8 cellular contexts compared by ENCODE assay signal in genomic region chr6:25962368-25963127, GRCh38. TPM values are rescaled to one million over a fixed set of nuclear protein-coding genes. Genes with fewer than 3 reads are reported as not detected.
DNase-seq lines count a peak whose midpoint lies in the region; FAIRE-seq and TF ChIP-seq lines count a peak whose summit lies in the region.

A gene with protein sequence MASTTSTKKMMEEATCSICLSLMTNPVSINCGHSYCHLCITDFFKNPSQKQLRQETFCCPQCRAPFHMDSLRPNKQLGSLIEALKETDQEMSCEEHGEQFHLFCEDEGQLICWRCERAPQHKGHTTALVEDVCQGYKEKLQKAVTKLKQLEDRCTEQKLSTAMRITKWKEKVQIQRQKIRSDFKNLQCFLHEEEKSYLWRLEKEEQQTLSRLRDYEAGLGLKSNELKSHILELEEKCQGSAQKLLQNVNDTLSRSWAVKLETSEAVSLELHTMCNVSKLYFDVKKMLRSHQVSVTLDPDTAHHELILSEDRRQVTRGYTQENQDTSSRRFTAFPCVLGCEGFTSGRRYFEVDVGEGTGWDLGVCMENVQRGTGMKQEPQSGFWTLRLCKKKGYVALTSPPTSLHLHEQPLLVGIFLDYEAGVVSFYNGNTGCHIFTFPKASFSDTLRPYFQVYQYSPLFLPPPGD (plus strand): TSS chr6:25962802. CDS start chr6:25966523, 3,721 bp downstream.

- DNase-seq in HAP-1 (ENCODE audit: low spot score in 2 of 2) (peak; percentile 78 to 91), MG63 (peak; percentile 54), NCI-H1105 (lab: John Stamatoyannopoulos, UW) (no peak)
- peak; percentile 47 for DNase-seq in activated CD4-positive, CD25-positive, alpha-beta regulatory T cell treated with anti-CD3 and anti-CD28 coated beads, Interleukin-2, amount 50 U/mL, for 72 hours
- DNase-seq in stimulated activated CD4-positive, alpha-beta T cell treated with anti-CD3 and anti-CD28 coated beads, TNF-alpha, amount 100 ng/mL, for 4 hours (ENCODE audit: low read depth in 3 of 3): peak in 2 of 3 experiments; percentile 42 to 60

- TF ChIP-seq POLR2A in GM10847 (IDR thresholded peaks at IDR 0.05; ENCODE audit: extremely low read depth, insufficient read length): peak; percentile 62

- in situ Hi-C loops in HAP-1 (cut with MboI; ENCODE audit: low sequenced_read_pairs): no loop called here

- H3K4me3 ChIP-seq in HAP-1: peak within 1 kb of the TSS; percentile 33
- H3K4me3 ChIP-seq in MG63: peak within 1 kb of the TSS; percentile 55
- peak within 1 kb of the TSS; percentile 70 to 76 (median 73) for H3K4me3 ChIP-seq in liver (ENCODE audit: low read depth in 1 of 3, low read length in 3 of 3)

- H3K4me1 ChIP-seq in HAP-1 (peaks cover 33% of the 10 kb centered on the region), liver (ENCODE audit: control insufficient read depth in 4 of 4, insufficient read depth in 4 of 4, low read length in 3 of 4) (peaks cover 0 to 31% (median 16%) of the 10 kb centered on the region in 4 donors)

- FAIRE-seq in colon (lab: Jason Lieb, UNC): peak; percentile 79

- H3K36me3 ChIP-seq in HAP-1 (replicated peaks) (peaks cover 10% of the 10 kb centered on the region), MG63 (peaks cover 5% of the 10 kb centered on the region; the same call in 1 of the 2 replicates), liver (ENCODE audit: control insufficient read depth in 4 of 4, insufficient read depth in 3 of 4, low read depth in 1 of 4, low read length in 3 of 4) (peaks cover 0 to 8% (median 3%) of the 10 kb centered on the region in 4 donors)

- peak; percentile 31 to 42 for TF ChIP-seq RAD21 in liver (IDR thresholded peaks at IDR 0.05)

- peak within 1 kb of the TSS; percentile 89 to 100 for H3K9ac ChIP-seq in liver (ENCODE audit: low read depth in 1 of 2, low read length in 2 of 2)

- peak within 1 kb of the TSS; percentile 84 to 96 for H3K27ac ChIP-seq in liver (ENCODE audit: low read depth in 1 of 2, low read length in 2 of 2)

- WGBS in liver: 2% methylated on average over 9 of the region's 9 CpGs

- 0 out of 2 replicates have a peak, but pooled peaks cover 2% of the 10 kb centered on the region for H3K9me3 ChIP-seq in HAP-1
- H3K9me3 ChIP-seq in MG63: no peaks in the 10 kb centered on the region
- no peaks in the 10 kb centered on the region for H3K9me3 ChIP-seq in liver (ENCODE audit: control insufficient read depth in 4 of 4, low read length in 3 of 4)

- H3K27me3 ChIP-seq in HAP-1 (ENCODE audit: low read depth): no peaks in the 10 kb centered on the region
- no peaks in the 10 kb centered on the region for H3K27me3 ChIP-seq in MG63
- H3K27me3 ChIP-seq in liver (ENCODE audit: control insufficient read depth in 4 of 4, insufficient read depth in 4 of 4, low read length in 3 of 4): no peaks in the 10 kb centered on the region

- TF ChIP-seq CTCF in liver (IDR thresholded peaks at IDR 0.05; ENCODE audit: low read depth, low read length, missing input control): no peak

TF ChIP-seq in liver, 16 proteins besides CTCF, POLR2A, EP300 and RAD21:
- TF ChIP-seq FOXA2 (IDR thresholded peaks at IDR 0.05) (no peak), REST (IDR thresholded peaks at IDR 0.05) (peak; percentile 92), FOXA1 (IDR thresholded peaks at IDR 0.05) (no peak), ATF3 (IDR thresholded peaks at IDR 0.05) (no peak), HNF4G (IDR thresholded peaks at IDR 0.05) (no peak), YY1 (IDR thresholded peaks at IDR 0.05) (peak; percentile 71), NR2F2 (IDR thresholded peaks at IDR 0.05) (peak; percentile 83), HNF4A (conservative IDR thresholded peaks at IDR 0.05) (peak in 1 of 2 donors; percentile 31), JUND (IDR thresholded peaks at IDR 0.05) (peak; percentile 34 to 44), RXRA (IDR thresholded peaks at IDR 0.05) (peak; percentile 48 to 65), ZBTB33 (IDR thresholded peaks at IDR 0.05) (peak; percentile 30), GABPA (IDR thresholded peaks at IDR 0.05 in 1 of 2, conservative IDR thresholded peaks at IDR 0.05 in 1 of 2) (no peak), SP1 (IDR thresholded peaks at IDR 0.05) (peak; percentile 65), EGR1 (IDR thresholded peaks at IDR 0.05; ENCODE audit: low read depth in 2 of 2) (peak in 1 of 2 donors; percentile 32), TAF1 (conservative IDR thresholded peaks at IDR 0.05) (peak; percentile 95)
- TF ChIP-seq, protein P1, sequence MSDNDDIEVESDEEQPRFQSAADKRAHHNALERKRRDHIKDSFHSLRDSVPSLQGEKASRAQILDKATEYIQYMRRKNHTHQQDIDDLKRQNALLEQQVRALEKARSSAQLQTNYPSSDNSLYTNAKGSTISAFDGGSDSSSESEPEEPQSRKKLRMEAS (IDR thresholded peaks at IDR 0.05): peak; percentile 59

RNA-seq across cellular contexts. Expression of the gene that starts here (rescaled TPM):
- total RNA-seq in MG63 (2014; rRNA removed; shearing (Covaris generic); ENCODE audit: low replicate concordance): 1.4 and 1.8 TPM in 2 replicates
- 1 to 10 TPM; 2.9 to 3.9 TPM for total RNA-seq in liver
- polyA plus RNA-seq in liver: 1 to 10 TPM; 1.5 to 2.8 TPM
